Comparison of ENCODE assay signal across 12 cellular contexts in genomic region chr11:96211433-96211832, GRCh38.
DNase-seq lines count a peak whose midpoint lies in the region; ATAC-seq, FAIRE-seq and TF ChIP-seq lines count a peak whose summit lies in the region.
"Had no signal": no experiment of that assay in that cellular context is flagged by ENCODE, and none has a peak within 500 bp of the region (broad histone marks: within the 10 kb centered on the region; RNA-seq: fewer than 3 reads in every experiment).

No MANE protein-coding gene starts in this region.

- H3K27me3 ChIP-seq in CD4-positive, alpha-beta memory T cell (ENCODE audit: insufficient read depth, low read length): no peaks in the 10 kb centered on the region
- H3K27me3 ChIP-seq in K562 (ENCODE audit: control insufficient read depth in 2 of 2, insufficient read depth in 2 of 2, low read length in 2 of 2) (no peaks in the 10 kb centered on the region), trophoblast cell (ENCODE audit: insufficient read depth, low read length) (no peaks in the 10 kb centered on the region)
- H3K27me3 ChIP-seq: neutrophil had no signal

- H2BK12ac ChIP-seq in trophoblast cell (ENCODE audit: low read length): no peak overlapping the region

- H3K27me3 Mint-ChIP-seq in CD4-positive, alpha-beta memory T cell: no peaks in the 10 kb centered on the region

- H3K9ac ChIP-seq in K562 (ENCODE audit: insufficient read depth in 1 of 2, low read depth in 2 of 2, low read length in 2 of 2) (no peak overlapping the region), trophoblast cell (ENCODE audit: low read length) (no peak overlapping the region)

- no peak overlapping the region for H4K91ac ChIP-seq in trophoblast cell (ENCODE audit: low read depth, low read length)

- H4K20me1 ChIP-seq in K562 (replicated peaks; ENCODE audit: control insufficient read depth, insufficient read depth, low read length): no peaks in the 10 kb centered on the region

- H3K4me1 ChIP-seq in CD4-positive, alpha-beta memory T cell (ENCODE audit: insufficient read depth, low read length): peaks cover 96% of the 10 kb centered on the region
- peaks cover 9 to 51% of the 10 kb centered on the region in 2 experiments for H3K4me1 ChIP-seq in K562 (replicated peaks in 1 of 2; ENCODE audit: control insufficient read depth in 2 of 2, insufficient read depth in 2 of 2, low read length in 2 of 2)
- H3K4me1 ChIP-seq in trophoblast cell (ENCODE audit: control insufficient read depth in 1 of 2, insufficient read depth in 2 of 2, low read length in 2 of 2): peaks cover 4 to 14% of the 10 kb centered on the region in 2 experiments

- ATAC-seq in K562 (no peak), GM19397 (IDR thresholded peaks at IDR 0.05; ENCODE audit: unreplicated experiment) (no peak), GM18858 (IDR thresholded peaks at IDR 0.05; ENCODE audit: unreplicated experiment) (no peak)

- H2AFZ ChIP-seq in K562 (ENCODE audit: low read depth, low read length) (no peak overlapping the region), trophoblast cell (ENCODE audit: insufficient read depth, low read length, poor library complexity) (no peak overlapping the region)

- FAIRE-seq in K562 (lab: Jason Lieb, UNC): no peak

- CTCF ChIA-PET in CD4-positive, alpha-beta memory T cell (lab: Charles Lee; ENCODE audit: partially characterized antibody): interaction anchor here (0.7 to 1.3 kb wide), 3 partner anchors 10 to 132 kb away, joined by 3 to 6 read pairs (median 6); partner anchors contain the start of gene MAML2
- CTCF ChIA-PET in K562 (lab: Yijun Ruan, JAX; ENCODE audit: low intra/inter-chr PET ratio): no interaction called here

- TF ChIP-seq POLR2A in K562 (conservative IDR thresholded peaks at IDR 0.05): no peak

- H3K36me3 Mint-ChIP-seq in CD4-positive, alpha-beta memory T cell: peaks cover 7 to 8% of the 10 kb centered on the region in 2 donors

- H2AK5ac ChIP-seq in trophoblast cell (ENCODE audit: low read length): no peak overlapping the region

- peak overlapping the region; percentile 63 for H2BK5ac ChIP-seq in trophoblast cell (ENCODE audit: low read depth, low read length, poor library complexity)

- H3K4me3 ChIP-seq in CD4-positive, alpha-beta memory T cell (ENCODE audit: low read length in 2 of 2): no peak overlapping the region
- H3K4me3 ChIP-seq in K562 (no peak overlapping the region), trophoblast cell (ENCODE audit: low read depth, low read length) (no peak overlapping the region)

- H3K79me1 ChIP-seq in trophoblast cell (ENCODE audit: low read length): peaks cover 27% of the 10 kb centered on the region

- peak overlapping the region; percentile 76 to 92 (median 85) for H3K27ac Mint-ChIP-seq in CD4-positive, alpha-beta memory T cell

- no peaks in the 10 kb centered on the region for H3K9me1 ChIP-seq in K562 (ENCODE audit: control insufficient read depth, insufficient read depth, low read length)

- no peak for TF ChIP-seq EP300 in K562 (IDR thresholded peaks at IDR 0.05; ENCODE audit: low read length)

- H3K36me3 ChIP-seq in CD4-positive, alpha-beta memory T cell (ENCODE audit: insufficient read depth, low read length): no peaks in the 10 kb centered on the region
- H3K36me3 ChIP-seq in K562 (ENCODE audit: control insufficient read depth, insufficient read depth, low read length) (no peaks in the 10 kb centered on the region), trophoblast cell (ENCODE audit: control insufficient read depth in 1 of 2, insufficient read depth in 2 of 2, low read length in 2 of 2) (no peaks in the 10 kb centered on the region)
- H3K36me3 ChIP-seq: neutrophil had no signal

- no peak overlapping the region for H4K12ac ChIP-seq in trophoblast cell (ENCODE audit: low read depth, low read length)

- POLR2A ChIA-PET in CD4-positive, alpha-beta memory T cell (lab: Charles Lee; ENCODE audit: partially characterized antibody): interaction anchor here (0.6 to 2.4 kb wide), 7 partner anchors 14 to 197 kb away, joined by 3 to 17 read pairs (median 4); partner anchors contain the start of gene MAML2
- POLR2A ChIA-PET in K562 (lab: Yijun Ruan, JAX): interaction anchor here (1.3 kb wide), 2 partner anchors 10 to 17 kb away, joined by 3 read pairs; no protein-coding TSS in a partner anchor

- peak in 1 of 5 donors; percentile 18 for DNase-seq in CD4-positive, alpha-beta memory T cell
- peak; percentile 57 for DNase-seq in NCI-H82 (lab: John Stamatoyannopoulos, UW)
- DNase-seq in K562 (ENCODE audit: extremely low read depth in 1 of 4, low spot score in 3 of 4): no peak
- no peak for DNase-seq in trophoblast cell
- DNase-seq in DMS53 treated with DMSO at 0.1 percent for 48 hours (lab: John Stamatoyannopoulos, UW; ENCODE audit: unreplicated experiment): no peak
- DNase-seq: Calu3, kidney glomerular epithelial cell, NCI-H1048, NCI-H446 treated with DMSO at 0.1 percent for 48 hours had no signal

- no peak for TF ChIP-seq CTCF in K562 (IDR thresholded peaks at IDR 0.05 in 2 of 3, conservative IDR thresholded peaks at IDR 0.05 in 1 of 3; ENCODE audit: insufficient read depth in 2 of 3, low read depth in 1 of 3, low read length in 3 of 3)

- H4K8ac ChIP-seq in trophoblast cell (ENCODE audit: low read depth, low read length): no peak overlapping the region

- in situ Hi-C loops in K562 (cut with MboI): no loop called here

- H3K9me3 ChIP-seq in CD4-positive, alpha-beta memory T cell (ENCODE audit: control insufficient read depth in 1 of 2, low read length in 2 of 2): no peaks in the 10 kb centered on the region
- H3K9me3 ChIP-seq in K562 (replicated peaks; ENCODE audit: control insufficient read depth, insufficient read depth, low read depth, low read length): no peaks in the 10 kb centered on the region
- H3K9me3 ChIP-seq in trophoblast cell (ENCODE audit: insufficient read depth, low read depth, low read length): no peaks in the 10 kb centered on the region
- H3K9me3 ChIP-seq: neutrophil had no signal

- no peak overlapping the region for H3K23ac ChIP-seq in trophoblast cell (ENCODE audit: low read length)

- intact Hi-C loops in CD4-positive, alpha-beta memory T cell (cut with micrococcal nuclease): no loop called here
- intact Hi-C loops in K562 (cut with micrococcal nuclease): loop anchor here (5.0 kb wide), 1 partner anchor 46 kb away; no protein-coding TSS in a partner anchor

- H3K4ac ChIP-seq in trophoblast cell (ENCODE audit: low read depth, low read length): no peak overlapping the region

- H3K79me2 ChIP-seq in K562 (ENCODE audit: control insufficient read depth, insufficient read depth, low read length): no peaks in the 10 kb centered on the region
- no peaks in the 10 kb centered on the region for H3K79me2 ChIP-seq in trophoblast cell (ENCODE audit: control insufficient read depth, insufficient read depth, low read length, poor library complexity)

- no peak overlapping the region for H3K18ac ChIP-seq in trophoblast cell (ENCODE audit: low read length)

- H3K4me1 Mint-ChIP-seq in CD4-positive, alpha-beta memory T cell: peaks cover 65 to 92% (median 78%) of the 10 kb centered on the region in 4 donors

- H2BK120ac ChIP-seq in trophoblast cell (ENCODE audit: insufficient read depth, low read length, poor library complexity): peak overlapping the region; percentile 66

- H3K4me2 ChIP-seq in K562 (ENCODE audit: insufficient read depth, low read length) (no peak overlapping the region), trophoblast cell (ENCODE audit: low read length) (no peak overlapping the region)

- no peak for TF ChIP-seq RAD21 in K562 (CRISPR knock-in tag; conservative IDR thresholded peaks at IDR 0.05 in 1 of 2, IDR thresholded peaks at IDR 0.05 in 1 of 2)

- peak overlapping the region in 7 of 8 donors; percentile 4 to 76 (median 27) for H3K4me3 Mint-ChIP-seq in CD4-positive, alpha-beta memory T cell

- no TSS peak for BruUV-seq in K562 (replicated peaks; lab: Mats Ljungman, UMichigan)

- no peak overlapping the region for H3K27ac ChIP-seq in CD4-positive, alpha-beta memory T cell (ENCODE audit: low read depth, low read length)
- H3K27ac ChIP-seq in K562 (ENCODE audit: extremely low read depth, low read depth, low read length) (no peak overlapping the region), trophoblast cell (ENCODE audit: low read depth, low read length) (no peak overlapping the region)

- peaks cover 0 to 3% (median 0%) of the 10 kb centered on the region in 8 donors for H3K9me3 Mint-ChIP-seq in CD4-positive, alpha-beta memory T cell

- H3K14ac ChIP-seq in trophoblast cell (ENCODE audit: low read length): no peak overlapping the region

- 61% methylated on average over 2 of the region's 2 CpGs for WGBS in K562 (ENCODE audit: insufficient coverage, low coverage, missing lambda C conversion rate)
- WGBS in trophoblast cell (ENCODE audit: extremely low coverage, insufficient coverage, insufficient read length): no CpG with 5 or more reads among the region's 2 CpGs

TF ChIP-seq in K562, 482 proteins besides CTCF, POLR2A, EP300 and RAD21:
- TF ChIP-seq EGR1 (conservative IDR thresholded peaks at IDR 0.05) (0 out of 2 replicates have a peak, but pooled peaks have one; percentile 33), ZNF589 (CRISPR knock-in tag; IDR thresholded peaks at IDR 0.05; ENCODE audit: low read depth) (0 out of 2 replicates have a peak, but pooled peaks have one; percentile 15), KDM1A (IDR thresholded peaks at IDR 0.05) (no peak)
TF ChIP-seq in K562: peak in this region for 2.
